16 cellular contexts compared by ENCODE assay signal in genomic region chr11:134654161-134654915, GRCh38.
A peak's percentile ranks its signal among the peaks of the same experiment; 100 is the strongest.
DNase-seq lines count a peak whose midpoint lies in the region; ATAC-seq and TF ChIP-seq lines count a peak whose summit lies in the region.
"Had no signal": no experiment of that assay in that cellular context is flagged by ENCODE, and none has a peak within 500 bp of the region (broad histone marks: within the 10 kb centered on the region; RNA-seq: fewer than 3 reads in every experiment).

No MANE protein-coding gene starts in this region.

- H3K9me3 ChIP-seq in right cardiac atrium (ENCODE audit: control insufficient read depth, low read length) = no peaks in the 10 kb centered on the region
- H3K9me3 ChIP-seq in lung (ENCODE audit: control insufficient read depth in 2 of 2, insufficient read depth in 1 of 2, low read length in 1 of 2) = peaks cover 0 to 2% of the 10 kb centered on the region in 2 donors
- H3K9me3 ChIP-seq: body of pancreas, vagina had no signal

- 79% methylated on average over 20 of the region's 20 CpGs for WGBS in right cardiac atrium
- WGBS in lung, 2 donors = 79% methylated on average over 20 of the region's 20 CpGs

- intact Hi-C loops in cardiac septum (cut with DNase I) = no loop called here
- intact Hi-C loops in right cardiac atrium (cut with DNase I) = no loop called here

- H3K27ac ChIP-seq in right cardiac atrium (ENCODE audit: low read length) (no peak overlapping the region), lung (ENCODE audit: low read depth in 1 of 2, low read length in 1 of 2) (no peak overlapping the region)
- H3K27ac ChIP-seq: body of pancreas, GM23248, vagina had no signal

- ATAC-seq in right cardiac atrium (no peak), lung (ENCODE audit: insufficient read depth, low FRiP score) (no peak)
- ATAC-seq: body of pancreas, GM12878, PC-3 had no signal

- H3K9me3 Mint-ChIP-seq in type B pancreatic cell = no peaks in the 10 kb centered on the region

- H3K36me3 ChIP-seq in lung (ENCODE audit: control insufficient read depth in 2 of 2, insufficient read depth in 2 of 2, low read length in 2 of 2) = no peaks in the 10 kb centered on the region
- H3K36me3 ChIP-seq: vagina had no signal

- peaks cover 26% of the 10 kb centered on the region for H3K27me3 Mint-ChIP-seq in type B pancreatic cell

- H3K36me3 Mint-ChIP-seq in type B pancreatic cell = no peaks in the 10 kb centered on the region

- H3K4me3 Mint-ChIP-seq in type B pancreatic cell = no peak overlapping the region

- TF ChIP-seq CTCF in lung (IDR thresholded peaks at IDR 0.05; ENCODE audit: control extremely low read depth, extremely low read depth) (no peak), type B pancreatic cell (conservative IDR thresholded peaks at IDR 0.05) (no peak)

- H3K4me1 ChIP-seq in right cardiac atrium (ENCODE audit: control insufficient read depth, insufficient read depth, low read length) (no peaks in the 10 kb centered on the region), lung (ENCODE audit: control insufficient read depth in 2 of 2, insufficient read depth in 2 of 2, low read length in 2 of 2) (no peaks in the 10 kb centered on the region)
- H3K4me1 ChIP-seq: body of pancreas, vagina had no signal

- H3K4me1 Mint-ChIP-seq in type B pancreatic cell (ENCODE audit: unreplicated experiment) = peaks cover 6% of the 10 kb centered on the region

- no peak overlapping the region for H3K27ac Mint-ChIP-seq in type B pancreatic cell
- H3K27ac Mint-ChIP-seq: naive B cell had no signal

- DNase-seq in cardiac septum (ENCODE audit: low spot score) = peak; percentile 33
- DNase-seq in right cardiac atrium = no peak
- peak; percentile 61 for DNase-seq in activated CD8-positive, alpha-beta memory T cell treated with anti-CD3 and anti-CD28 coated beads, Interleukin-2, amount 50 U/mL, for 4 hours
- DNase-seq in lung (ENCODE audit: low spot score) = peak; percentile 14
- DNase-seq in type B pancreatic cell (ENCODE audit: extremely low spot score, unreplicated experiment) = peak; percentile 39
- no peak for DNase-seq in effector CD8-positive, alpha-beta T cell (lab: John Stamatoyannopoulos, UW)
- no peak for DNase-seq in occipital lobe (lab: John Stamatoyannopoulos, UW)
- no peak for DNase-seq in T-helper 1 cell
- DNase-seq: body of pancreas, GM23248, kidney glomerular epithelial cell, naive B cell, NCI-H345, PC-3 had no signal

- H3K4me3 ChIP-seq in right cardiac atrium (ENCODE audit: low read length) = no peak overlapping the region
- no peak overlapping the region for H3K4me3 ChIP-seq in lung
- H3K4me3 ChIP-seq: body of pancreas, GM12878, GM23248, vagina had no signal

- H3K27me3 ChIP-seq in right cardiac atrium (ENCODE audit: control insufficient read depth, insufficient read depth) (no peaks in the 10 kb centered on the region), lung (ENCODE audit: control insufficient read depth, insufficient read depth) (peaks cover 3% of the 10 kb centered on the region)
- H3K27me3 ChIP-seq: body of pancreas, vagina had no signal

Comparison
In these comparisons a context has a peak if more than half of its experiments do, and no peak if none do; other contexts are left out.
1. DNase-seq: peak in cardiac septum (single experiment), activated CD8-positive, alpha-beta memory T cell treated with anti-CD3 and anti-CD28 coated beads, Interleukin-2, amount 50 U/mL, for 4 hours (single experiment), lung (single experiment) and type B pancreatic cell (single experiment); none in right cardiac atrium (0 of 3), effector CD8-positive, alpha-beta T cell (single experiment), occipital lobe (single experiment) and T-helper 1 cell (0 of 5).